Comparison of ENCODE assay signal across 8 cellular contexts in the genomic region with DNA sequence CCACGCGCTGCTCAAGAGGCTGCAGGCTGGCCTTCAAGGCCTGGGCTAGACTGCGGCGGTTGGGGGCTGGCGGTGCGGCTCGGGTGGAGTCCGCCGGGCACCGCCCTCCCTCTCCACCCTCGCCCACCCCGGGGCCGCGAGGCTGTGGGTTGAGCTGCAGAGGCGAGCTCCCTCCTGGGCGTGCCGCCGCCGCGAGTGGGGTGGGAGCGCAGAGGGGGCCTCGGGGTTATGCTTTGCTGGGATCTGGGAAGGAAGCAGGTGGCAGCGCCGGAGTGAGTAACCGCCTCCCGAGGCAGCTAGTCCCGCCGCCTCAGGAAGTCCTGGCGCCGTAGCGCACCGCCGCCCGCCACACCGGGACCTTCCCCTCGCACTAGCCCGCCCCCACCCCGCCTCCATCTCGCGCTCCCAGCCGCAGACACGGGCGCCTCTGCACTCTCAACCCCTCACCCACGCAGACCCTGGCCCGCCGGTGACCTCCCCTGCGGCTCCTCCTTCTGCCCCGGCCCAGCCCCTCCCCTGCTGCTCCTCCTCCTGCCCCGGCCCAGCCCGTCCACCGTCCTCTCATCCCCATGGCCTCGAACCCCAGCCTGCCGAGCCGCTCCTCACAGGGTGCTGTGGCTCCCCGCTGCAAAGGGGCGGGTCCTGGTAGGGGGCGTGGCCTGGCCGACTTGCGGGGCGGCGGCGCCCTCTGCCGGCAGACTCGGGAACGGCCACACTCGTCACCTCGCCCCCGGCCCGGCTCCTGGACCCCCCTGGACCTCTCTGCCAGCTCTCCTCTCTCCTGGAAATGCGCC. TPM values are rescaled to one million over a fixed set of nuclear protein-coding genes. Genes with fewer than 3 reads are reported as not detected.
DNase-seq lines count a peak whose midpoint lies in the region; ATAC-seq and TF ChIP-seq lines count a peak whose summit lies in the region.

No MANE protein-coding gene starts in this region.

- H3K27me3 Mint-ChIP-seq in IgD-negative memory B cell: no peaks in the 10 kb centered on the region

- no peak overlapping the region for H3K27ac ChIP-seq in foreskin keratinocyte
- H3K27ac ChIP-seq in subcutaneous abdominal adipose tissue (ENCODE audit: low read depth, low read length): no peak overlapping the region

- peaks cover 6% of the 10 kb centered on the region for H3K4me1 ChIP-seq in foreskin keratinocyte
- H3K4me1 ChIP-seq in neuron (ENCODE audit: insufficient read depth, low read length): peaks cover 8% of the 10 kb centered on the region
- H3K4me1 ChIP-seq in subcutaneous abdominal adipose tissue (ENCODE audit: control insufficient read depth in 5 of 5, insufficient read depth in 5 of 5, low read length in 5 of 5): peaks cover 0 to 42% (median 31%) of the 10 kb centered on the region in 5 donors

- no peaks in the 10 kb centered on the region for H3K36me3 Mint-ChIP-seq in IgD-negative memory B cell

- peak; percentile 97 for TF ChIP-seq CTCF in foreskin keratinocyte (conservative IDR thresholded peaks at IDR 0.05)

- ATAC-seq in foreskin keratinocyte: peak; percentile 46

- H3K4me1 Mint-ChIP-seq in IgD-negative memory B cell: peaks cover 21 to 36% (median 29%) of the 10 kb centered on the region in 3 donors

- H3K4me3 Mint-ChIP-seq in IgD-negative memory B cell: peak overlapping the region; percentile 78 to 93 (median 86)

- H3K9me3 ChIP-seq in neuron (ENCODE audit: low read length) (no peaks in the 10 kb centered on the region), subcutaneous abdominal adipose tissue (ENCODE audit: control insufficient read depth in 5 of 5, low read length in 5 of 5) (no peaks in the 10 kb centered on the region)

- peak overlapping the region; percentile 31 for H2AFZ ChIP-seq in neuron (ENCODE audit: low read depth, low read length)

- peak overlapping the region; percentile 44 for H3K4me3 ChIP-seq in neuron (ENCODE audit: low read length)
- H3K4me3 ChIP-seq in subcutaneous abdominal adipose tissue (ENCODE audit: low read depth in 1 of 5, low read length in 5 of 5): peak overlapping the region in 4 of 5 donors; percentile 51 to 66 (median 60)

- peak overlapping the region in 2 of 3 donors; percentile 70 to 92 for H3K27ac Mint-ChIP-seq in IgD-negative memory B cell

- H3K9ac ChIP-seq in subcutaneous abdominal adipose tissue (ENCODE audit: low read length in 5 of 5): peak overlapping the region in 4 of 5 donors; percentile 21 to 66 (median 58)

- H3K27me3 ChIP-seq in foreskin keratinocyte (peaks cover 29% of the 10 kb centered on the region), neuron (ENCODE audit: insufficient read depth, low read length) (peaks cover 9% of the 10 kb centered on the region), subcutaneous abdominal adipose tissue (ENCODE audit: control insufficient read depth in 5 of 5, insufficient read depth in 4 of 5, low read length in 5 of 5) (peaks cover 0 to 3% (median 0%) of the 10 kb centered on the region in 5 donors)

- DNase-seq in NCI-H1436 (lab: John Stamatoyannopoulos, UW) (peak; percentile 84), NCI-H1436 treated with DMSO at 0.1 percent for 48 hours (lab: John Stamatoyannopoulos, UW) (no peak), RPMI7951 (ENCODE audit: low read depth) (peak; percentile 49), foreskin keratinocyte (no peak)
- peak; percentile 81 for DNase-seq in activated effector memory CD4-positive, alpha-beta T cell treated with Interleukin-2 at 50 U/mL for 16 hours

- H3K9me3 Mint-ChIP-seq in IgD-negative memory B cell: no peaks in the 10 kb centered on the region

- H3K36me3 ChIP-seq in neuron (ENCODE audit: insufficient read depth, low read length) (no peaks in the 10 kb centered on the region), subcutaneous abdominal adipose tissue (ENCODE audit: control insufficient read depth in 5 of 5, insufficient read depth in 5 of 5, low read length in 5 of 5) (no peaks in the 10 kb centered on the region)

RNA-seq across cellular contexts. Expression of a gene that starts 16.6 kb away (rescaled TPM):
- polyA plus RNA-seq in IgD-negative memory B cell (6.4 TPM), foreskin keratinocyte (0.12 and 0.15 TPM in 2 replicates)
- 0.20 and 0.24 TPM in 2 replicates for total RNA-seq in RPMI7951 (2014; rRNA removed; shearing (Covaris generic))
- total RNA-seq in foreskin keratinocyte: 0.11 and 0.44 TPM in 2 replicates

RNA-seq across cellular contexts. Expression of a gene that starts 27.9 kb away (rescaled TPM):
- polyA plus RNA-seq in IgD-negative memory B cell (9.3 TPM), foreskin keratinocyte (2.8 and 3.0 TPM in 2 replicates)
- 3.0 and 5.6 TPM in 2 replicates for total RNA-seq in RPMI7951 (2014; rRNA removed; shearing (Covaris generic))
- total RNA-seq in foreskin keratinocyte: 3.0 and 3.5 TPM in 2 replicates

RNA-seq across cellular contexts. Expression of a gene that starts 46.4 kb away (rescaled TPM):
- 25.4 TPM for polyA plus RNA-seq in IgD-negative memory B cell
- total RNA-seq in RPMI7951 (2014; rRNA removed; shearing (Covaris generic)): 46.5 and 56.1 TPM in 2 replicates
- total RNA-seq in foreskin keratinocyte: 62.5 and 66.1 TPM in 2 replicates
- 77.8 and 83.1 TPM in 2 replicates for polyA plus RNA-seq in foreskin keratinocyte

RNA-seq across cellular contexts. Expression of a gene that starts 56.1 kb away (rescaled TPM):
- polyA plus RNA-seq in IgD-negative memory B cell: not detected
- total RNA-seq in RPMI7951 (2014; rRNA removed; shearing (Covaris generic)): not detected in 2 replicates
- total RNA-seq in foreskin keratinocyte: not detected in 2 replicates
- not detected in 2 replicates for polyA plus RNA-seq in foreskin keratinocyte

Comparison
In these comparisons a context has a peak if more than half of its experiments do, and no peak if none do; other contexts are left out.
1. DNase-seq: peak in NCI-H1436 (single experiment), RPMI7951 (single experiment) and activated effector memory CD4-positive, alpha-beta T cell treated with Interleukin-2 at 50 U/mL for 16 hours (single experiment); none in NCI-H1436 treated with DMSO at 0.1 percent for 48 hours (single experiment) and foreskin keratinocyte (0 of 2).